In genomic region chr12:38890102-38890501, GRCh38 we compare ENCODE assay signal across 1 cellular context.
TF ChIP-seq lines count a peak whose summit lies in the region.

No MANE protein-coding gene starts in this region.

TF ChIP-seq in K562, 482 proteins besides CTCF, POLR2A, EP300 and RAD21 (continued from another document):
- TF ChIP-seq GTF3C2 (IDR thresholded peaks at IDR 0.05; ENCODE audit: borderline replicate concordance, extremely low read depth, insufficient read length) (no peak), PRPF4 (IDR thresholded peaks at IDR 0.05; ENCODE audit: insufficient read depth, low read depth, low read length, poor library complexity, severe bottlenecking) (no peak), ZNF280B (CRISPR knock-in tag; IDR thresholded peaks at IDR 0.05) (no peak), U2AF2 (optimal IDR thresholded peaks at IDR 0.05; ENCODE audit: low read depth, low read length) (no peak), PKNOX1 (IDR thresholded peaks at IDR 0.05) (peak; percentile 90), BRF1 (IDR thresholded peaks at IDR 0.05; ENCODE audit: borderline replicate concordance, extremely low read depth, insufficient read length) (no peak), ZNF12 (CRISPR knock-in tag; IDR thresholded peaks at IDR 0.05) (no peak), MTF1 (CRISPR knock-in tag; IDR thresholded peaks at IDR 0.05; ENCODE audit: borderline replicate concordance) (no peak), ATF2 (CRISPR knock-in tag; IDR thresholded peaks at IDR 0.05) (no peak), SMARCA4 (IDR thresholded peaks at IDR 0.05) (peak; percentile 24; the same call in 1 of the 2 replicates), ZNF436 (CRISPR knock-in tag; IDR thresholded peaks at IDR 0.05) (no peak), ZNF253 (CRISPR knock-in tag; conservative IDR thresholded peaks at IDR 0.05) (no peak), PBX2 (CRISPR knock-in tag; IDR thresholded peaks at IDR 0.05; ENCODE audit: low read depth) (0 out of 2 replicates have a peak, but pooled peaks have one; percentile 21), PBX2 (tag; conservative IDR thresholded peaks at IDR 0.05; ENCODE audit: low read depth) (peak; percentile 93), CAMTA2 (CRISPR knock-in tag; conservative IDR thresholded peaks at IDR 0.05) (no peak), NFIC (IDR thresholded peaks at IDR 0.05) (no peak), LEF1 (IDR thresholded peaks at IDR 0.05) (peak; percentile 27; the same call in 1 of the 2 replicates), HOXB6 (CRISPR knock-in tag; IDR thresholded peaks at IDR 0.05; ENCODE audit: borderline replicate concordance) (no peak), FOXA3 (CRISPR knock-in tag; conservative IDR thresholded peaks at IDR 0.05 in 1 of 2, IDR thresholded peaks at IDR 0.05 in 1 of 2) (peak in 1 of 2 experiments; percentile 87; a peak in 2 of 4 replicates), TAF7 (tag; IDR thresholded peaks at IDR 0.05) (no peak), SOX6 (IDR thresholded peaks at IDR 0.05) (peak; percentile 37; the same call in 1 of the 2 replicates), MEIS2 (IDR thresholded peaks at IDR 0.05; ENCODE audit: partially characterized antibody) (peak; percentile 97), EWSR1 (IDR thresholded peaks at IDR 0.05; ENCODE audit: borderline replicate concordance, low read depth, partially characterized antibody) (no peak), HLTF (IDR thresholded peaks at IDR 0.05) (no peak), SMARCE1 (IDR thresholded peaks at IDR 0.05) (peak; percentile 67; the same call in 1 of the 2 replicates), TOE1 (IDR thresholded peaks at IDR 0.05; ENCODE audit: borderline replicate concordance) (no peak), TOE1 (CRISPR knock-in tag; IDR thresholded peaks at IDR 0.05; ENCODE audit: borderline replicate concordance, low read depth) (no peak)
